ENCODE assay signal across 1 cellular context in genomic region chr19:18044825-18045304, GRCh38.
A peak's percentile ranks its signal among the peaks of the same experiment; 100 is the strongest.
TF ChIP-seq lines count a peak whose summit lies in the region.

No MANE protein-coding gene starts in this region.

TF ChIP-seq in GM12878, 131 proteins besides CTCF, POLR2A, EP300 and RAD21 (continues in another document):
- TF ChIP-seq ZBTB33 (IDR thresholded peaks at IDR 0.05) (no peak), MXI1 (IDR thresholded peaks at IDR 0.05; ENCODE audit: low read depth, low read length) (peak; percentile 71; the same call in 1 of the 2 replicates), IRF3 (IDR thresholded peaks at IDR 0.05) (no peak), MLLT1 (IDR thresholded peaks at IDR 0.05) (peak; percentile 78; the same call in 1 of the 2 replicates), BHLHE40 (IDR thresholded peaks at IDR 0.05; ENCODE audit: borderline replicate concordance in 1 of 2, low read depth in 2 of 2, low read length in 1 of 2) (peak; percentile 58 to 68; a peak in 3 of 4 replicates), CEBPB (IDR thresholded peaks at IDR 0.05; ENCODE audit: borderline replicate concordance in 1 of 2, low read depth in 2 of 2, low read length in 2 of 2) (peak in 1 of 2 experiments; percentile 15; a peak in 1 of 4 replicates), KDM1A (IDR thresholded peaks at IDR 0.05; ENCODE audit: borderline replicate concordance) (no peak), LARP7 (IDR thresholded peaks at IDR 0.05) (no peak), SREBF2 (IDR thresholded peaks at IDR 0.05; ENCODE audit: low read length) (no peak), FOXK2 (IDR thresholded peaks at IDR 0.05) (no peak), ETV6 (conservative IDR thresholded peaks at IDR 0.05 in 1 of 2, IDR thresholded peaks at IDR 0.05 in 1 of 2; ENCODE audit: borderline replicate concordance in 1 of 2, low read depth in 1 of 2) (peak in 1 of 2 experiments; percentile 98; a peak in 2 of 4 replicates), SMARCA5 (IDR thresholded peaks at IDR 0.05) (no peak), TCF7 (IDR thresholded peaks at IDR 0.05; ENCODE audit: borderline replicate concordance) (no peak; the same call in 1 of the 2 replicates), BCLAF1 (IDR thresholded peaks at IDR 0.05) (no peak), HSF1 (IDR thresholded peaks at IDR 0.05; ENCODE audit: low read depth, low read length) (no peak), PKNOX1 (IDR thresholded peaks at IDR 0.05) (peak; percentile 65; the same call in 1 of the 2 replicates), ZNF622 (IDR thresholded peaks at IDR 0.05) (no peak), ZNF207 (IDR thresholded peaks at IDR 0.05; ENCODE audit: borderline replicate concordance) (no peak), CREB1 (IDR thresholded peaks at IDR 0.05; ENCODE audit: low read depth) (peak; percentile 59), EED (IDR thresholded peaks at IDR 0.05; ENCODE audit: low read depth) (peak; percentile 97), USF1 (IDR thresholded peaks at IDR 0.05; ENCODE audit: borderline replicate concordance, extremely low read length, insufficient read depth, low read depth, low read length) (no peak), RBBP5 (conservative IDR thresholded peaks at IDR 0.05) (no peak), BRCA1 (IDR thresholded peaks at IDR 0.05; ENCODE audit: low read depth, low read length) (no peak), TARDBP (IDR thresholded peaks at IDR 0.05; ENCODE audit: borderline replicate concordance) (peak; percentile 81; the same call in 1 of the 2 replicates), SUZ12 (IDR thresholded peaks at IDR 0.05; ENCODE audit: unreplicated experiment) (no peak), POLR2AphosphoS2 (IDR thresholded peaks at IDR 0.05; ENCODE audit: low read depth, low read length) (no peak), RCOR1 (conservative IDR thresholded peaks at IDR 0.05; ENCODE audit: low read depth, low read length) (0 out of 2 replicates have a peak, but pooled peaks have one; percentile 51), NFYA (IDR thresholded peaks at IDR 0.05; ENCODE audit: borderline replicate concordance, low read depth, low read length) (no peak), ZNF687 (IDR thresholded peaks at IDR 0.05) (no peak), POLR2AphosphoS5 (IDR thresholded peaks at IDR 0.05; ENCODE audit: low read length) (no peak), RAD51 (IDR thresholded peaks at IDR 0.05) (peak; percentile 31; the same call in 1 of the 2 replicates), NRF1 (conservative IDR thresholded peaks at IDR 0.05; ENCODE audit: low read depth, low read length) (no peak), SP1 (IDR thresholded peaks at IDR 0.05; ENCODE audit: low read depth, low read length) (peak; percentile 60), ZBTB11 (CRISPR knock-in tag; IDR thresholded peaks at IDR 0.05) (no peak), E2F4 (IDR thresholded peaks at IDR 0.05; ENCODE audit: low read depth, low read length) (no peak), PBX3 (IDR thresholded peaks at IDR 0.05; ENCODE audit: insufficient replicate concordance, low read depth, low read length) (no peak), ZZZ3 (IDR thresholded peaks at IDR 0.05; ENCODE audit: control insufficient read depth, insufficient read length, low read depth) (no peak), YBX1 (IDR thresholded peaks at IDR 0.05) (no peak)
